Comparison of ENCODE assay signal across 16 cellular contexts in genomic region chr7:4144171-4144701, GRCh38.
DNase-seq lines count a peak whose midpoint lies in the region; ATAC-seq and TF ChIP-seq lines count a peak whose summit lies in the region.
"Had no signal": no experiment of that assay in that cellular context is flagged by ENCODE, and none has a peak within 500 bp of the region (broad histone marks: within the 10 kb centered on the region; RNA-seq: fewer than 3 reads in every experiment).

No MANE protein-coding gene starts in this region.

- peaks cover 2% of the 10 kb centered on the region; the same call in 1 of the 2 replicates for H3K27me3 ChIP-seq in H7 (ENCODE audit: control insufficient read depth, insufficient read depth, low read length)
- H3K27me3 ChIP-seq in sigmoid colon: no peaks in the 10 kb centered on the region
- H3K27me3 ChIP-seq: BE2C had no signal

- TF ChIP-seq CTCF in sigmoid colon (IDR thresholded peaks at IDR 0.05) (no peak), CD14-positive monocyte (IDR thresholded peaks at IDR 0.05) (no peak)

- 46 to 55% methylated on average over 20 of the region's 20 CpGs for WGBS in sigmoid colon, 2 donors

- H3K9me3 ChIP-seq in T-helper 17 cell (ENCODE audit: control insufficient read depth, low read length, poor library complexity, severe bottlenecking) (no peaks in the 10 kb centered on the region), sigmoid colon (no peaks in the 10 kb centered on the region)
- H3K9me3 ChIP-seq: BE2C, heart right ventricle had no signal

- H3K27me3 Mint-ChIP-seq in T-helper 17 cell: peaks cover 46% of the 10 kb centered on the region
- H3K27me3 Mint-ChIP-seq in CD14-positive monocyte (ENCODE audit: low read depth in 3 of 3): peaks cover 3 to 17% (median 11%) of the 10 kb centered on the region in 3 donors
- H3K27me3 Mint-ChIP-seq in activated CD8-positive, alpha-beta T cell treated with anti-CD3 and anti-CD28 coated beads, Interleukin-2, amount 10 ng/mL, durations not matched to agents 7 days and 5 days (ENCODE audit: low read depth): peaks cover 5% of the 10 kb centered on the region

- H3K36me3 ChIP-seq in H7 (replicated peaks; ENCODE audit: control insufficient read depth, insufficient read depth, low read length) (no peaks in the 10 kb centered on the region), sigmoid colon (peaks cover 0 to 3% (median 0%) of the 10 kb centered on the region in 4 donors)
- H3K36me3 ChIP-seq: BE2C, heart right ventricle, WERI-Rb-1 had no signal

- H3K36me3 Mint-ChIP-seq in T-helper 17 cell (ENCODE audit: low read depth) (no peaks in the 10 kb centered on the region), CD14-positive monocyte (no peaks in the 10 kb centered on the region)
- H3K36me3 Mint-ChIP-seq in activated CD8-positive, alpha-beta T cell treated with anti-CD3 and anti-CD28 coated beads, Interleukin-2, amount 10 ng/mL, durations not matched to agents 7 days and 5 days (ENCODE audit: low read depth): no peaks in the 10 kb centered on the region

- CTCF ChIA-PET in activated CD8-positive, alpha-beta T cell treated with anti-CD3 and anti-CD28 coated beads, Interleukin-2, amount 10 ng/mL, durations not matched to agents 7 days and 5 days (lab: Charles Lee): no interaction called here

- H3K4me3 Mint-ChIP-seq in T-helper 17 cell (peak overlapping the region; percentile 73), CD14-positive monocyte (peak overlapping the region in 1 of 2 donors; percentile 76)
- H3K4me3 Mint-ChIP-seq in activated CD8-positive, alpha-beta T cell treated with anti-CD3 and anti-CD28 coated beads, Interleukin-2, amount 10 ng/mL, durations not matched to agents 7 days and 5 days: no peak overlapping the region

- intact Hi-C loops in sigmoid colon (cut with DNase I) (loop anchor here (2.0 to 5.0 kb wide), 2 partner anchors 45 to 113 kb away; no protein-coding TSS in a partner anchor), CD14-positive monocyte (cut with micrococcal nuclease) (no loop called here)

- H3K4me1 ChIP-seq in sigmoid colon: peaks cover 0 to 30% (median 24%) of the 10 kb centered on the region in 4 donors
- H3K4me1 ChIP-seq: BE2C had no signal

- H3K4me3 ChIP-seq in H7 (ENCODE audit: insufficient read depth, low read depth, low read length): no peak overlapping the region; the same call in 1 of the 2 replicates
- peak overlapping the region in 3 of 4 donors; percentile 32 to 41 (median 32) for H3K4me3 ChIP-seq in sigmoid colon

- H3K27ac ChIP-seq in sigmoid colon: peak overlapping the region in 3 of 4 donors; percentile 13 to 65 (median 28)
- H3K27ac ChIP-seq: heart right ventricle had no signal

- peaks cover 0 to 2% (median 0%) of the 10 kb centered on the region in 7 donors for H3K9me3 Mint-ChIP-seq in CD14-positive monocyte
- no peaks in the 10 kb centered on the region for H3K9me3 Mint-ChIP-seq in activated CD8-positive, alpha-beta T cell treated with anti-CD3 and anti-CD28 coated beads, Interleukin-2, amount 10 ng/mL, durations not matched to agents 7 days and 5 days (ENCODE audit: insufficient read depth)

- no peak for TF ChIP-seq EP300 in sigmoid colon (IDR thresholded peaks at IDR 0.05)

- TF ChIP-seq POLR2A in sigmoid colon (IDR thresholded peaks at IDR 0.05): no peak

- peaks cover 2% of the 10 kb centered on the region for H3K4me1 Mint-ChIP-seq in T-helper 17 cell
- H3K4me1 Mint-ChIP-seq in CD14-positive monocyte: no peaks in the 10 kb centered on the region
- H3K4me1 Mint-ChIP-seq in activated CD8-positive, alpha-beta T cell treated with anti-CD3 and anti-CD28 coated beads, Interleukin-2, amount 10 ng/mL, durations not matched to agents 7 days and 5 days (ENCODE audit: low read depth): peaks cover 7% of the 10 kb centered on the region

- ATAC-seq in T-helper 17 cell: no peak
- no peak for ATAC-seq in esophagus mucosa
- no peak for ATAC-seq in activated CD8-positive, alpha-beta T cell treated with anti-CD3 and anti-CD28 coated beads, Interleukin-2, amount 10 ng/mL, durations not matched to agents 7 days and 5 days
- ATAC-seq: HCT116, left colon, PC-3 had no signal

- POLR2A ChIA-PET in activated CD8-positive, alpha-beta T cell treated with anti-CD3 and anti-CD28 coated beads, Interleukin-2, amount 10 ng/mL, durations not matched to agents 7 days and 5 days (lab: Charles Lee): no interaction called here

- H3K27ac Mint-ChIP-seq in T-helper 17 cell (no peak overlapping the region), CD14-positive monocyte (no peak overlapping the region)
- no peak overlapping the region for H3K27ac Mint-ChIP-seq in activated CD8-positive, alpha-beta T cell treated with anti-CD3 and anti-CD28 coated beads, Interleukin-2, amount 10 ng/mL, durations not matched to agents 7 days and 5 days

- peak; percentile 74 for DNase-seq in H7
- DNase-seq in T-helper 17 cell: no peak
- DNase-seq in left kidney (ENCODE audit: low read depth, low spot score): peak; percentile 78
- DNase-seq in sigmoid colon: no peak
- DNase-seq in CD14-positive monocyte (ENCODE audit: low spot score): no peak
- no peak for DNase-seq in activated CD8-positive, alpha-beta T cell treated with anti-CD3 and anti-CD28 coated beads, Interleukin-2, amount 10 ng/mL, durations not matched to agents 7 days and 5 days
- DNase-seq: DMS79 treated with DMSO at 0.1 percent for 48 hours, KBM-7, NCI-H1436 treated with DMSO at 0.1 percent for 48 hours, PC-3 had no signal

Comparison
In these comparisons a context has a peak if more than half of its experiments do, and no peak if none do; other contexts are left out.
1. DNase-seq: peak in H7 (single experiment) and left kidney (single experiment); none in T-helper 17 cell (0 of 3), sigmoid colon (single experiment), CD14-positive monocyte (single experiment) and activated CD8-positive, alpha-beta T cell treated with anti-CD3 and anti-CD28 coated beads, Interleukin-2, amount 10 ng/mL, durations not matched to agents 7 days and 5 days (single experiment).